Comparison of ENCODE assay signal across 1 cellular context in genomic region chr9:36136277-36136893, GRCh38.
TF ChIP-seq lines count a peak whose summit lies in the region.

Gene GLIPR2, plus strand, starts transcription at chr9:36136733. Its CDS starts 46 bp downstream, at chr9:36136779.

TF ChIP-seq in HEK293, 187 proteins besides CTCF, POLR2A, EP300 and RAD21 (continued from another document):
- TF ChIP-seq PRDM10 (tag by site-specific recombination; IDR thresholded peaks at IDR 0.05) (peak; percentile 19; the same call in 1 of the 2 replicates), ZNF514 (tag by site-specific recombination; IDR thresholded peaks at IDR 0.05) (no peak), ZNF404 (tag by site-specific recombination; IDR thresholded peaks at IDR 0.05) (no peak), ZNF843 (tag by site-specific recombination; IDR thresholded peaks at IDR 0.05) (no peak), ZNF266 (tag by site-specific recombination; IDR thresholded peaks at IDR 0.05; ENCODE audit: low read depth) (no peak), ZNF138 (tag by site-specific recombination; IDR thresholded peaks at IDR 0.05; ENCODE audit: borderline replicate concordance) (no peak), HOXA7 (CRISPR knock-in tag; IDR thresholded peaks at IDR 0.05; ENCODE audit: borderline replicate concordance) (no peak), GLI4 (tag by site-specific recombination; IDR thresholded peaks at IDR 0.05) (no peak), ZNF449 (tag by site-specific recombination; IDR thresholded peaks at IDR 0.05) (no peak), ZNF18 (tag by site-specific recombination; IDR thresholded peaks at IDR 0.05) (no peak), ZSCAN4 (tag by site-specific recombination; IDR thresholded peaks at IDR 0.05) (no peak), ZFP41 (tag by site-specific recombination; IDR thresholded peaks at IDR 0.05; ENCODE audit: borderline replicate concordance) (no peak), ZNF211 (tag by site-specific recombination; IDR thresholded peaks at IDR 0.05; ENCODE audit: low read depth) (no peak), GLIS1 (tag by site-specific recombination; IDR thresholded peaks at IDR 0.05) (peak; percentile 91), ZNF48 (tag by site-specific recombination; IDR thresholded peaks at IDR 0.05) (no peak), ZNF274 (IDR thresholded peaks at IDR 0.05; ENCODE audit: low read length) (no peak), ZNF274 (tag by site-specific recombination; IDR thresholded peaks at IDR 0.05; ENCODE audit: borderline replicate concordance) (no peak), ZNF174 (tag by site-specific recombination; IDR thresholded peaks at IDR 0.05) (no peak), ZNF175 (tag by site-specific recombination; IDR thresholded peaks at IDR 0.05) (no peak), ZNF214 (tag by site-specific recombination; IDR thresholded peaks at IDR 0.05; ENCODE audit: borderline replicate concordance) (no peak), ZBTB44 (tag by site-specific recombination; IDR thresholded peaks at IDR 0.05) (no peak), PRDM2 (tag by site-specific recombination; IDR thresholded peaks at IDR 0.05; ENCODE audit: borderline replicate concordance) (no peak), BCL11A (tag by site-specific recombination; IDR thresholded peaks at IDR 0.05; ENCODE audit: low read depth) (no peak), ZNF585B (tag by site-specific recombination; IDR thresholded peaks at IDR 0.05) (no peak), ZNF488 (tag by site-specific recombination; IDR thresholded peaks at IDR 0.05) (no peak), ZBTB26 (tag by site-specific recombination; optimal IDR thresholded peaks at IDR 0.05) (peak; percentile 60), ZNF19 (tag by site-specific recombination; IDR thresholded peaks at IDR 0.05; ENCODE audit: low read depth) (no peak), PBX3 (CRISPR knock-in tag; IDR thresholded peaks at IDR 0.05) (0 out of 2 replicates have a peak, but pooled peaks have one; percentile 52)
